1 cellular context compared by ENCODE assay signal in the genomic region with DNA sequence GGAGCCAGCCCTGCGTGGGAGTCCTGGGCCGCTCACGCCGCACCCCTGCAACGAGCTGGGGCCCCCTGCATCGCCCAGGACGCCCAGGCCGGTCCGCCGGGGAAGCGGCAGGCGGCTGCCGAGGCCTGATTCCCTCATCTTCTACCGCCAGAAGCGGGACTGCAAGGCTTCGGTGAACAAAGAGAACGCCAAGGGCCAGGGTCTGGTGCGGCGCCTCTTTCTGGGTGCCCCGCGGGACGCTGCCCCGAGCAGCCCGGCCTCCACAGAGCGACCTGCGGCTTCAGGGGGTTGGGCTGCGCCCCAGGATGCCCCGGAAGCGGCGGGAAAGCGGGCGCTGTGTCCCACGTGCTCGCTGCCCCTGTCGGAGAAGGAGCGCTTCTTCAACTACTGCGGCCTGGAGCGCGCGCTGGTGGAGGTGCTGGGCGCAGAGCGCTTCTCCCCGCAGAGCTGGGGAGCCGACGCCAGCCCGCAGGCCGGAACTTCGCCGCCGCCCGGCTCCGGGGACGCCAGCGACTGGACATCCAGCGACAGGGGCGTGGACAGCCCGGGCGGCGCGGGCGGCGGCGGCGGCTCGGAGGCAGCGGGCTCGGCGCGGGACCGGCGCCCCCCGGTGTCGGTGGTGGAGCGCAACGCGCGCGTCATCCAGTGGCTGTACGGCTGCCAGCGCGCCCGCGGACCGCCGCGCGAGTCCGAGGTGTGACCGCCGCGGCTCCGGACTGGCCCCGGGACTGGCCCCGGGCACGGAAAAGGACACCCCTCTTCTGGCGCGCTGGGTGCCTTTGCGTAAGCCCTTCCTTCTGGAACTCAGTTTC.
TF ChIP-seq lines count a peak whose summit lies in the region.

No MANE protein-coding gene starts in this region.

TF ChIP-seq in K562, 482 proteins besides CTCF, POLR2A, EP300 and RAD21 (continued from another document and continues in another):
- TF ChIP-seq, protein P1, sequence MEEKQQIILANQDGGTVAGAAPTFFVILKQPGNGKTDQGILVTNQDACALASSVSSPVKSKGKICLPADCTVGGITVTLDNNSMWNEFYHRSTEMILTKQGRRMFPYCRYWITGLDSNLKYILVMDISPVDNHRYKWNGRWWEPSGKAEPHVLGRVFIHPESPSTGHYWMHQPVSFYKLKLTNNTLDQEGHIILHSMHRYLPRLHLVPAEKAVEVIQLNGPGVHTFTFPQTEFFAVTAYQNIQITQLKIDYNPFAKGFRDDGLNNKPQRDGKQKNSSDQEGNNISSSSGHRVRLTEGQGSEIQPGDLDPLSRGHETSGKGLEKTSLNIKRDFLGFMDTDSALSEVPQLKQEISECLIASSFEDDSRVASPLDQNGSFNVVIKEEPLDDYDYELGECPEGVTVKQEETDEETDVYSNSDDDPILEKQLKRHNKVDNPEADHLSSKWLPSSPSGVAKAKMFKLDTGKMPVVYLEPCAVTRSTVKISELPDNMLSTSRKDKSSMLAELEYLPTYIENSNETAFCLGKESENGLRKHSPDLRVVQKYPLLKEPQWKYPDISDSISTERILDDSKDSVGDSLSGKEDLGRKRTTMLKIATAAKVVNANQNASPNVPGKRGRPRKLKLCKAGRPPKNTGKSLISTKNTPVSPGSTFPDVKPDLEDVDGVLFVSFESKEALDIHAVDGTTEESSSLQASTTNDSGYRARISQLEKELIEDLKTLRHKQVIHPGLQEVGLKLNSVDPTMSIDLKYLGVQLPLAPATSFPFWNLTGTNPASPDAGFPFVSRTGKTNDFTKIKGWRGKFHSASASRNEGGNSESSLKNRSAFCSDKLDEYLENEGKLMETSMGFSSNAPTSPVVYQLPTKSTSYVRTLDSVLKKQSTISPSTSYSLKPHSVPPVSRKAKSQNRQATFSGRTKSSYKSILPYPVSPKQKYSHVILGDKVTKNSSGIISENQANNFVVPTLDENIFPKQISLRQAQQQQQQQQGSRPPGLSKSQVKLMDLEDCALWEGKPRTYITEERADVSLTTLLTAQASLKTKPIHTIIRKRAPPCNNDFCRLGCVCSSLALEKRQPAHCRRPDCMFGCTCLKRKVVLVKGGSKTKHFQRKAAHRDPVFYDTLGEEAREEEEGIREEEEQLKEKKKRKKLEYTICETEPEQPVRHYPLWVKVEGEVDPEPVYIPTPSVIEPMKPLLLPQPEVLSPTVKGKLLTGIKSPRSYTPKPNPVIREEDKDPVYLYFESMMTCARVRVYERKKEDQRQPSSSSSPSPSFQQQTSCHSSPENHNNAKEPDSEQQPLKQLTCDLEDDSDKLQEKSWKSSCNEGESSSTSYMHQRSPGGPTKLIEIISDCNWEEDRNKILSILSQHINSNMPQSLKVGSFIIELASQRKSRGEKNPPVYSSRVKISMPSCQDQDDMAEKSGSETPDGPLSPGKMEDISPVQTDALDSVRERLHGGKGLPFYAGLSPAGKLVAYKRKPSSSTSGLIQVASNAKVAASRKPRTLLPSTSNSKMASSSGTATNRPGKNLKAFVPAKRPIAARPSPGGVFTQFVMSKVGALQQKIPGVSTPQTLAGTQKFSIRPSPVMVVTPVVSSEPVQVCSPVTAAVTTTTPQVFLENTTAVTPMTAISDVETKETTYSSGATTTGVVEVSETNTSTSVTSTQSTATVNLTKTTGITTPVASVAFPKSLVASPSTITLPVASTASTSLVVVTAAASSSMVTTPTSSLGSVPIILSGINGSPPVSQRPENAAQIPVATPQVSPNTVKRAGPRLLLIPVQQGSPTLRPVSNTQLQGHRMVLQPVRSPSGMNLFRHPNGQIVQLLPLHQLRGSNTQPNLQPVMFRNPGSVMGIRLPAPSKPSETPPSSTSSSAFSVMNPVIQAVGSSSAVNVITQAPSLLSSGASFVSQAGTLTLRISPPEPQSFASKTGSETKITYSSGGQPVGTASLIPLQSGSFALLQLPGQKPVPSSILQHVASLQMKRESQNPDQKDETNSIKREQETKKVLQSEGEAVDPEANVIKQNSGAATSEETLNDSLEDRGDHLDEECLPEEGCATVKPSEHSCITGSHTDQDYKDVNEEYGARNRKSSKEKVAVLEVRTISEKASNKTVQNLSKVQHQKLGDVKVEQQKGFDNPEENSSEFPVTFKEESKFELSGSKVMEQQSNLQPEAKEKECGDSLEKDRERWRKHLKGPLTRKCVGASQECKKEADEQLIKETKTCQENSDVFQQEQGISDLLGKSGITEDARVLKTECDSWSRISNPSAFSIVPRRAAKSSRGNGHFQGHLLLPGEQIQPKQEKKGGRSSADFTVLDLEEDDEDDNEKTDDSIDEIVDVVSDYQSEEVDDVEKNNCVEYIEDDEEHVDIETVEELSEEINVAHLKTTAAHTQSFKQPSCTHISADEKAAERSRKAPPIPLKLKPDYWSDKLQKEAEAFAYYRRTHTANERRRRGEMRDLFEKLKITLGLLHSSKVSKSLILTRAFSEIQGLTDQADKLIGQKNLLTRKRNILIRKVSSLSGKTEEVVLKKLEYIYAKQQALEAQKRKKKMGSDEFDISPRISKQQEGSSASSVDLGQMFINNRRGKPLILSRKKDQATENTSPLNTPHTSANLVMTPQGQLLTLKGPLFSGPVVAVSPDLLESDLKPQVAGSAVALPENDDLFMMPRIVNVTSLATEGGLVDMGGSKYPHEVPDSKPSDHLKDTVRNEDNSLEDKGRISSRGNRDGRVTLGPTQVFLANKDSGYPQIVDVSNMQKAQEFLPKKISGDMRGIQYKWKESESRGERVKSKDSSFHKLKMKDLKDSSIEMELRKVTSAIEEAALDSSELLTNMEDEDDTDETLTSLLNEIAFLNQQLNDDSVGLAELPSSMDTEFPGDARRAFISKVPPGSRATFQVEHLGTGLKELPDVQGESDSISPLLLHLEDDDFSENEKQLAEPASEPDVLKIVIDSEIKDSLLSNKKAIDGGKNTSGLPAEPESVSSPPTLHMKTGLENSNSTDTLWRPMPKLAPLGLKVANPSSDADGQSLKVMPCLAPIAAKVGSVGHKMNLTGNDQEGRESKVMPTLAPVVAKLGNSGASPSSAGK (IDR thresholded peaks at IDR 0.05): peak; percentile 99
- TF ChIP-seq HDAC6 (IDR thresholded peaks at IDR 0.05; ENCODE audit: low read depth, low read length): no peak
- TF ChIP-seq SRSF1 (IDR thresholded peaks at IDR 0.05; ENCODE audit: low read depth, low read length): no peak
- TF ChIP-seq ZNF644 (tag; IDR thresholded peaks at IDR 0.05; ENCODE audit: low read depth): peak; percentile 51; the same call in 1 of the 2 replicates
- no peak for TF ChIP-seq HMG20B (CRISPR knock-in tag; IDR thresholded peaks at IDR 0.05)
- TF ChIP-seq HIVEP1 (CRISPR knock-in tag; IDR thresholded peaks at IDR 0.05): peak; percentile 86; the same call in 1 of the 2 replicates
- TF ChIP-seq ZNF766 (CRISPR knock-in tag; conservative IDR thresholded peaks at IDR 0.05): 0 out of 2 replicates have a peak, but pooled peaks have one; percentile 17
- TF ChIP-seq CREBBP (IDR thresholded peaks at IDR 0.05; ENCODE audit: low read depth, low read length): no peak
- no peak for TF ChIP-seq SLC30A9 (CRISPR knock-in tag; IDR thresholded peaks at IDR 0.05)
- TF ChIP-seq, protein P2, sequence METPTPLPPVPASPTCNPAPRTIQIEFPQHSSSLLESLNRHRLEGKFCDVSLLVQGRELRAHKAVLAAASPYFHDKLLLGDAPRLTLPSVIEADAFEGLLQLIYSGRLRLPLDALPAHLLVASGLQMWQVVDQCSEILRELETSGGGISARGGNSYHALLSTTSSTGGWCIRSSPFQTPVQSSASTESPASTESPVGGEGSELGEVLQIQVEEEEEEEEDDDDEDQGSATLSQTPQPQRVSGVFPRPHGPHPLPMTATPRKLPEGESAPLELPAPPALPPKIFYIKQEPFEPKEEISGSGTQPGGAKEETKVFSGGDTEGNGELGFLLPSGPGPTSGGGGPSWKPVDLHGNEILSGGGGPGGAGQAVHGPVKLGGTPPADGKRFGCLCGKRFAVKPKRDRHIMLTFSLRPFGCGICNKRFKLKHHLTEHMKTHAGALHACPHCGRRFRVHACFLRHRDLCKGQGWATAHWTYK (CRISPR knock-in tag; IDR thresholded peaks at IDR 0.05): peak; percentile 58; the same call in 1 of the 2 replicates
- TF ChIP-seq MAFK (IDR thresholded peaks at IDR 0.05; ENCODE audit: low read length): no peak
- TF ChIP-seq ZNF347 (CRISPR knock-in tag; IDR thresholded peaks at IDR 0.05; ENCODE audit: low read depth): no peak
- 0 out of 2 replicates have a peak, but pooled peaks have one; percentile 53 for TF ChIP-seq ZNF695 (CRISPR knock-in tag; IDR thresholded peaks at IDR 0.05)
- TF ChIP-seq, protein P3, sequence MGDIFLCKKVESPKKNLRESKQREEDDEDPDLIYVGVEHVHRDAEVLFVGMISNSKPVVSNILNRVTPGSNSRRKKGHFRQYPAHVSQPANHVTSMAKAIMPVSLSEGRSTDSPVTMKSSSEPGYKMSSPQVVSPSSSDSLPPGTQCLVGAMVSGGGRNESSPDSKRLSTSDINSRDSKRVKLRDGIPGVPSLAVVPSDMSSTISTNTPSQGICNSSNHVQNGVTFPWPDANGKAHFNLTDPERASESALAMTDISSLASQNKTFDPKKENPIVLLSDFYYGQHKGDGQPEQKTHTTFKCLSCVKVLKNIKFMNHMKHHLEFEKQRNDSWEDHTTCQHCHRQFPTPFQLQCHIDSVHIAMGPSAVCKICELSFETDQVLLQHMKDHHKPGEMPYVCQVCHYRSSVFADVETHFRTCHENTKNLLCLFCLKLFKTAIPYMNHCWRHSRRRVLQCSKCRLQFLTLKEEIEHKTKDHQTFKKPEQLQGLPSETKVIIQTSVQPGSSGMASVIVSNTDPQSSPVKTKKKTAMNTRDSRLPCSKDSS (IDR thresholded peaks at IDR 0.05; ENCODE audit: low read depth, partially characterized antibody): no peak
- TF ChIP-seq STAT5B (CRISPR knock-in tag; IDR thresholded peaks at IDR 0.05): no peak
- TF ChIP-seq ZFX (CRISPR knock-in tag; IDR thresholded peaks at IDR 0.05): peak; percentile 96
- peak; percentile 91 for TF ChIP-seq ERF (CRISPR knock-in tag; IDR thresholded peaks at IDR 0.05)
- TF ChIP-seq GABPB2 (CRISPR knock-in tag; conservative IDR thresholded peaks at IDR 0.05): no peak
- no peak for TF ChIP-seq GATA2 (CRISPR knock-in tag; IDR thresholded peaks at IDR 0.05)
- TF ChIP-seq ESRRA (IDR thresholded peaks at IDR 0.05; ENCODE audit: borderline replicate concordance, low read depth): peak; percentile 7; the same call in 1 of the 2 replicates
- no peak for TF ChIP-seq MYNN (IDR thresholded peaks at IDR 0.05)
- no peak for TF ChIP-seq MYNN (CRISPR knock-in tag; IDR thresholded peaks at IDR 0.05)
- TF ChIP-seq CXXC5 (CRISPR knock-in tag; IDR thresholded peaks at IDR 0.05): peak; percentile 95
- TF ChIP-seq, protein P4, sequence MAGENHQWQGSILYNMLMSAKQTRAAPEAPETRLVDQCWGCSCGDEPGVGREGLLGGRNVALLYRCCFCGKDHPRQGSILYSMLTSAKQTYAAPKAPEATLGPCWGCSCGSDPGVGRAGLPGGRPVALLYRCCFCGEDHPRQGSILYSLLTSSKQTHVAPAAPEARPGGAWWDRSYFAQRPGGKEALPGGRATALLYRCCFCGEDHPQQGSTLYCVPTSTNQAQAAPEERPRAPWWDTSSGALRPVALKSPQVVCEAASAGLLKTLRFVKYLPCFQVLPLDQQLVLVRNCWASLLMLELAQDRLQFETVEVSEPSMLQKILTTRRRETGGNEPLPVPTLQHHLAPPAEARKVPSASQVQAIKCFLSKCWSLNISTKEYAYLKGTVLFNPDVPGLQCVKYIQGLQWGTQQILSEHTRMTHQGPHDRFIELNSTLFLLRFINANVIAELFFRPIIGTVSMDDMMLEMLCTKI (IDR thresholded peaks at IDR 0.05; ENCODE audit: partially characterized antibody): no peak
- TF ChIP-seq NFIC (IDR thresholded peaks at IDR 0.05): no peak
- peak; percentile 16 for TF ChIP-seq ETS2 (tag; IDR thresholded peaks at IDR 0.05; ENCODE audit: borderline replicate concordance, poor library complexity, severe bottlenecking)
- TF ChIP-seq PCBP2 (IDR thresholded peaks at IDR 0.05; ENCODE audit: low read depth, low read length, poor library complexity, severe bottlenecking): no peak
- TF ChIP-seq ZNF197 (CRISPR knock-in tag; IDR thresholded peaks at IDR 0.05; ENCODE audit: low read depth): peak; percentile 67; the same call in 1 of the 2 replicates
- TF ChIP-seq, protein P5, sequence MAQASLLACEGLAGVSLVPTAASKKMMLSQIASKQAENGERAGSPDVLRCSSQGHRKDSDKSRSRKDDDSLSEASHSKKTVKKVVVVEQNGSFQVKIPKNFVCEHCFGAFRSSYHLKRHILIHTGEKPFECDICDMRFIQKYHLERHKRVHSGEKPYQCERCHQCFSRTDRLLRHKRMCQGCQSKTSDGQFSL (CRISPR knock-in tag; IDR thresholded peaks at IDR 0.05): no peak; the same call in 1 of the 2 replicates
- TF ChIP-seq, protein P5 (tag; IDR thresholded peaks at IDR 0.05): no peak
- TF ChIP-seq LCOR (CRISPR knock-in tag; IDR thresholded peaks at IDR 0.05): peak; percentile 64; the same call in 1 of the 2 replicates
- TF ChIP-seq ELF2 (CRISPR knock-in tag; IDR thresholded peaks at IDR 0.05): peak; percentile 71; the same call in 1 of the 2 replicates
- TF ChIP-seq ZNF23 (CRISPR knock-in tag; IDR thresholded peaks at IDR 0.05): no peak
- no peak for TF ChIP-seq ZNF436 (CRISPR knock-in tag; IDR thresholded peaks at IDR 0.05)
- TF ChIP-seq TCF7 (IDR thresholded peaks at IDR 0.05; ENCODE audit: borderline replicate concordance): no peak
- TF ChIP-seq NFRKB (IDR thresholded peaks at IDR 0.05; ENCODE audit: low read depth): peak; percentile 25; the same call in 1 of the 2 replicates
- TF ChIP-seq, protein P6, sequence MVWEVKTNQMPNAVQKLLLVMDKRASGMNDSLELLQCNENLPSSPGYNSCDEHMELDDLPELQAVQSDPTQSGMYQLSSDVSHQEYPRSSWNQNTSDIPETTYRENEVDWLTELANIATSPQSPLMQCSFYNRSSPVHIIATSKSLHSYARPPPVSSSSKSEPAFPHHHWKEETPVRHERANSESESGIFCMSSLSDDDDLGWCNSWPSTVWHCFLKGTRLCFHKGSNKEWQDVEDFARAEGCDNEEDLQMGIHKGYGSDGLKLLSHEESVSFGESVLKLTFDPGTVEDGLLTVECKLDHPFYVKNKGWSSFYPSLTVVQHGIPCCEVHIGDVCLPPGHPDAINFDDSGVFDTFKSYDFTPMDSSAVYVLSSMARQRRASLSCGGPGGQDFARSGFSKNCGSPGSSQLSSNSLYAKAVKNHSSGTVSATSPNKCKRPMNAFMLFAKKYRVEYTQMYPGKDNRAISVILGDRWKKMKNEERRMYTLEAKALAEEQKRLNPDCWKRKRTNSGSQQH (CRISPR knock-in tag; IDR thresholded peaks at IDR 0.05): no peak
- TF ChIP-seq, protein P7, sequence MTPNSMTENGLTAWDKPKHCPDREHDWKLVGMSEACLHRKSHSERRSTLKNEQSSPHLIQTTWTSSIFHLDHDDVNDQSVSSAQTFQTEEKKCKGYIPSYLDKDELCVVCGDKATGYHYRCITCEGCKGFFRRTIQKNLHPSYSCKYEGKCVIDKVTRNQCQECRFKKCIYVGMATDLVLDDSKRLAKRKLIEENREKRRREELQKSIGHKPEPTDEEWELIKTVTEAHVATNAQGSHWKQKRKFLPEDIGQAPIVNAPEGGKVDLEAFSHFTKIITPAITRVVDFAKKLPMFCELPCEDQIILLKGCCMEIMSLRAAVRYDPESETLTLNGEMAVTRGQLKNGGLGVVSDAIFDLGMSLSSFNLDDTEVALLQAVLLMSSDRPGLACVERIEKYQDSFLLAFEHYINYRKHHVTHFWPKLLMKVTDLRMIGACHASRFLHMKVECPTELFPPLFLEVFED (CRISPR knock-in tag; conservative IDR thresholded peaks at IDR 0.05): no peak
- TF ChIP-seq MCM2 (IDR thresholded peaks at IDR 0.05; ENCODE audit: low read depth): no peak
- no peak for TF ChIP-seq SP2 (IDR thresholded peaks at IDR 0.05; ENCODE audit: extremely low read depth, low read depth, low read length, poor library complexity, severe bottlenecking)
- TF ChIP-seq FOXP1 (CRISPR knock-in tag; IDR thresholded peaks at IDR 0.05): peak; percentile 91
- TF ChIP-seq POLR3G (IDR thresholded peaks at IDR 0.05; ENCODE audit: extremely low read depth, insufficient read length, insufficient replicate concordance): no peak
- no peak for TF ChIP-seq MIER1 (IDR thresholded peaks at IDR 0.05; ENCODE audit: low read depth)
